Comparison of ENCODE assay signal across 1 cellular context in the genomic region with DNA sequence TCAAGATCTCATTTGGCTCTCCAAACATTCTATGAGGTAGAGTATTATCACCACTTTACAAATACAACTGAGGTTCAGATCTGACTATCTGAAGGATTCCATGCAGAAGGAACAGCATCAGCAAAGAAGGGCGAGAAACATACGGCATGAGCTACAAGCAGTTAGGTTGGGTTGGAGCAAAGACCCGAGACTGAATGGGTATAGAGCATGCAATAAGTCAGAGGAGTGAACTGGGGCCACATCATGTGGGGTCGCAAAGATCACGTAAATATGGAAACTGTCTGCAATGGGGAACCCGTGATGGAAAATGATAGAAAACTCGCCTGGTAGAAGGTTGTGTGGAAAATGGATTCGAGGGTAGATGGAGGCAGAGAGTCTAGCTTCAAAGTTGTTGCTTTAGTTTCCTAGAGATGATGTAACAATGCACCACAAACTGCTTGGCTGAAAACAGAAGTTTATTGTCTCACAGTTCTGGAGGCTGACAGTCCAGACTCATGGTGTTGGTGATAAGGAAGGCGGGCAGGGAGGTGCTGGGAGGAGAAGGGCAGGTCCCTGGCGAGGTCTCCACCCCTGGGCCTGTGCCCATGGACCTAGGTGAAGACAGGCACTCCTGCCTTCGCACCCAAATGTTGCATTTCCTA.
TF ChIP-seq lines count a peak whose summit lies in the region.

No MANE protein-coding gene starts in this region.

TF ChIP-seq in K562, 482 proteins besides CTCF, POLR2A, EP300 and RAD21 (continued from another document):
- TF ChIP-seq, protein P1, sequence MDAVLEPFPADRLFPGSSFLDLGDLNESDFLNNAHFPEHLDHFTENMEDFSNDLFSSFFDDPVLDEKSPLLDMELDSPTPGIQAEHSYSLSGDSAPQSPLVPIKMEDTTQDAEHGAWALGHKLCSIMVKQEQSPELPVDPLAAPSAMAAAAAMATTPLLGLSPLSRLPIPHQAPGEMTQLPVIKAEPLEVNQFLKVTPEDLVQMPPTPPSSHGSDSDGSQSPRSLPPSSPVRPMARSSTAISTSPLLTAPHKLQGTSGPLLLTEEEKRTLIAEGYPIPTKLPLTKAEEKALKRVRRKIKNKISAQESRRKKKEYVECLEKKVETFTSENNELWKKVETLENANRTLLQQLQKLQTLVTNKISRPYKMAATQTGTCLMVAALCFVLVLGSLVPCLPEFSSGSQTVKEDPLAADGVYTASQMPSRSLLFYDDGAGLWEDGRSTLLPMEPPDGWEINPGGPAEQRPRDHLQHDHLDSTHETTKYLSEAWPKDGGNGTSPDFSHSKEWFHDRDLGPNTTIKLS (IDR thresholded peaks at IDR 0.05; ENCODE audit: borderline replicate concordance, low read depth), result no peak
- TF ChIP-seq ZNF253 (CRISPR knock-in tag; conservative IDR thresholded peaks at IDR 0.05) (no peak), ETV6 (IDR thresholded peaks at IDR 0.05; ENCODE audit: borderline replicate concordance in 1 of 2, low read depth in 2 of 2, low read length in 1 of 2) (no peak), ETV6 (CRISPR knock-in tag; IDR thresholded peaks at IDR 0.05; ENCODE audit: borderline replicate concordance) (no peak), ARID1B (IDR thresholded peaks at IDR 0.05) (peak; percentile 80), NFIC (IDR thresholded peaks at IDR 0.05) (no peak)
